ENCODE assay signal across 8 cellular contexts in genomic region chr11:130068546-130068985, GRCh38. TPM values are rescaled to one million over a fixed set of nuclear protein-coding genes. Genes with fewer than 3 reads are reported as not detected.
DNase-seq lines count a peak whose midpoint lies in the region; ATAC-seq, FAIRE-seq and TF ChIP-seq lines count a peak whose summit lies in the region.

No MANE protein-coding gene starts in this region.

- no peak overlapping the region for H3K4me3 ChIP-seq in mucosa of descending colon

- H3K9me3 ChIP-seq in mucosa of descending colon, result no peaks in the 10 kb centered on the region

- intact Hi-C loops in mucosa of descending colon (cut with DNase I, micrococcal nuclease), result loop anchor here in 1 of 2 donors (10.0 kb wide), 1 partner anchor 54 kb away; no protein-coding TSS in a partner anchor

- peaks cover 17% of the 10 kb centered on the region for H3K36me3 Mint-ChIP-seq in central memory CD8-positive, alpha-beta T cell (ENCODE audit: insufficient read depth)

- FAIRE-seq in D721Med (lab: Jason Lieb, UNC), result no peak

- peaks cover 22% of the 10 kb centered on the region for H3K4me1 ChIP-seq in mucosa of descending colon (ENCODE audit: low read depth)

- no peak for ATAC-seq in central memory CD8-positive, alpha-beta T cell (replicated peaks; ENCODE audit: extremely low read depth, poor library complexity, severe bottlenecking)
- peak; percentile 14 for ATAC-seq in mucosa of descending colon

- H3K27me3 Mint-ChIP-seq in central memory CD8-positive, alpha-beta T cell, result peaks cover 16% of the 10 kb centered on the region

- DNase-seq in 8988T (peak; percentile 54), HuH-7 (ENCODE audit: low spot score) (peak; percentile 34), mucosa of descending colon (no peak), COLO668 (lab: John Stamatoyannopoulos, UW; ENCODE audit: unreplicated experiment) (no peak), NCI-H345 (lab: John Stamatoyannopoulos, UW) (no peak), mucosa of gallbladder (ENCODE audit: low spot score) (no peak), D721Med (ENCODE audit: insufficient read length, low spot score) (no peak)
- DNase-seq in central memory CD8-positive, alpha-beta T cell (ENCODE audit: low spot score in 2 of 2), result no peak

- peak overlapping the region; percentile 99 for H3K4me3 Mint-ChIP-seq in central memory CD8-positive, alpha-beta T cell

- peak overlapping the region; percentile 97 for H3K27ac Mint-ChIP-seq in central memory CD8-positive, alpha-beta T cell (ENCODE audit: low read depth)

- H3K4me1 Mint-ChIP-seq in central memory CD8-positive, alpha-beta T cell, result peaks cover 29% of the 10 kb centered on the region

- H3K9me3 Mint-ChIP-seq in central memory CD8-positive, alpha-beta T cell, result no peaks in the 10 kb centered on the region

- TF ChIP-seq CTCF in mucosa of descending colon (IDR thresholded peaks at IDR 0.05) (no peak), D721Med (IDR thresholded peaks at IDR 0.05; ENCODE audit: insufficient read depth, missing control alignments) (no peak)

- H3K36me3 ChIP-seq in mucosa of descending colon (ENCODE audit: low read depth), result no peaks in the 10 kb centered on the region

RNA-seq across cellular contexts. Expression of gene APLP2, which starts 1.1 kb away (rescaled TPM):
- total RNA-seq in mucosa of descending colon (100 to 1,000 TPM; 328 to 406 (median 400) TPM), mucosa of gallbladder (502 TPM)

Comparison
In these comparisons a context has a peak if more than half of its experiments do, and no peak if none do; other contexts are left out.
1. DNase-seq: peak in 8988T (single experiment) and HuH-7 (single experiment); none in central memory CD8-positive, alpha-beta T cell (0 of 2), mucosa of descending colon (0 of 3), COLO668 (single experiment), NCI-H345 (single experiment), mucosa of gallbladder (single experiment) and D721Med (single experiment).